In the genomic region with DNA sequence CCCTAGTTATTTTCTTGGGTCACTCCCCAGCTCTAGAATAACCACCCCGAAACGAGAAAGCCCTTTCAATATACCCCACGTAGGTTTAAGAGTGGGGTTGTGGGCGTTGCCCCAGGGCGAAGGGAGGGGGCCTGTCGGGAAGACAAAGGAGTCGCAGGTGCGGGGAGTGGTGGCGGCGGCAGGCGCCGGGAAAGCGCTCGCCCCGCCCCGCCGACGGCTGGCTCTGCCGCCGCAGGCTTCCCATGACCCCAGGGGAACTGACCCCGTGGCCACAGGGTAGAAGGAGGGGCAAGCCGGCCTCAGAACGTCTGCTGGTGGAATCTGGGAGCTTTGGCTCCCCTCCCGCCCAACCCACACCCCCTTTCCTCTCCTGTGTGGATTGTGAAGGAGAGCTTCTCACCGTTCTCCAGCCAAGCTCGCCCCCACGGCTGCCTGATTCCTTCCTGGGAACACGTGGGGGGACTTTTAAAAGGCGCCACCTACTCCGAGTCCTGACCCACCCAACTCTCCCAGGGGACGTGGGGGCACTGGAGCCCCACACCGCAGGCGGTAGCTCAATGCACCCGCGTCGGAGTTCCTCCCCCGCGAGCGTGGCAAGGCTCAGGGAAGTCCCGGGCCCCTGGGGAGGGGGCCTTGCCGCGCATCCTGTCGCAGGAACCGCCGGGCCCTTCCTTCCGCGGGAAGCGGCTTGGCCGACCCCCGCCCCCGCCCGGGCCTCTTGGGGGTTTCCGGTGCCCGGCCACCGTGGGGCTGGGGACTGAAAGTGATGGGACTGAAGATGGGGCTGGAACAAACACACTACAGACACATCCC, we compare ENCODE assay signal across 8 cellular contexts. TPM values are rescaled to one million over a fixed set of nuclear protein-coding genes. Genes with fewer than 3 reads are reported as not detected.
A peak's percentile ranks its signal among the peaks of the same experiment; 100 is the strongest.
DNase-seq lines count a peak whose midpoint lies in the region; ATAC-seq and TF ChIP-seq lines count a peak whose summit lies in the region.

No MANE protein-coding gene starts in this region.

- H3K4me1 Mint-ChIP-seq in IgD-negative memory B cell = peaks cover 28 to 31% (median 28%) of the 10 kb centered on the region in 3 donors

- peak overlapping the region; percentile 95 to 99 (median 98) for H3K4me3 Mint-ChIP-seq in IgD-negative memory B cell

- TF ChIP-seq CTCF in ascending aorta (IDR thresholded peaks at IDR 0.05) (no peak), retinal pigment epithelial cell (conservative IDR thresholded peaks at IDR 0.05; ENCODE audit: low read depth, low read length) (no peak)

- H3K9me3 Mint-ChIP-seq in IgD-negative memory B cell = peaks cover 0 to 7% (median 0%) of the 10 kb centered on the region in 3 donors

- peak overlapping the region; percentile 99 for H3K27ac ChIP-seq in ascending aorta
- H3K27ac ChIP-seq in right cardiac atrium (ENCODE audit: low read length) = peak overlapping the region; percentile 94

- H3K27me3 Mint-ChIP-seq in IgD-negative memory B cell = no peaks in the 10 kb centered on the region

- H3K27ac Mint-ChIP-seq in IgD-negative memory B cell = peak overlapping the region; percentile 99 to 100 (median 99)

- H3K9me3 ChIP-seq in ascending aorta = no peaks in the 10 kb centered on the region
- no peaks in the 10 kb centered on the region for H3K9me3 ChIP-seq in right cardiac atrium (ENCODE audit: control insufficient read depth, low read length)

- intact Hi-C loops in ascending aorta (cut with DNase I) = loop anchor here (10.0 kb wide), 1 partner anchor 849 kb away; the partner anchor contains the start of gene RFX1
- intact Hi-C loops in right cardiac atrium (cut with DNase I) = no loop called here

- H3K36me3 ChIP-seq in ascending aorta = peaks cover 0 to 12% of the 10 kb centered on the region in 2 donors

- WGBS in right cardiac atrium = 12% methylated on average over 55 of the region's 55 CpGs

- H3K4me3 ChIP-seq in ascending aorta (peak overlapping the region; percentile 92 to 99), right cardiac atrium (ENCODE audit: low read length) (peak overlapping the region; percentile 72), retinal pigment epithelial cell (ENCODE audit: low read length) (peak overlapping the region; percentile 99)

- peaks cover 10% of the 10 kb centered on the region for H3K36me3 Mint-ChIP-seq in IgD-negative memory B cell

- ATAC-seq in right cardiac atrium = peak; percentile 1 to 24
- no peak for ATAC-seq in GM18873 (IDR thresholded peaks at IDR 0.05; ENCODE audit: low FRiP score, unreplicated experiment)
- ATAC-seq in HG03442 (IDR thresholded peaks at IDR 0.05; ENCODE audit: unreplicated experiment) = no peak

- peaks cover 0 to 6% of the 10 kb centered on the region in 2 donors for H3K4me1 ChIP-seq in ascending aorta
- no peaks in the 10 kb centered on the region for H3K4me1 ChIP-seq in right cardiac atrium (ENCODE audit: control insufficient read depth, insufficient read depth, low read length)

- H3K27me3 ChIP-seq in ascending aorta = no peaks in the 10 kb centered on the region
- no peaks in the 10 kb centered on the region for H3K27me3 ChIP-seq in right cardiac atrium (ENCODE audit: control insufficient read depth, insufficient read depth)

- DNase-seq in ELF-1 (ENCODE audit: low read depth, low spot score) (peak; percentile 75), T follicular helper cell (ENCODE audit: low read depth) (peak; percentile 54), ascending aorta (ENCODE audit: low spot score in 2 of 2) (peak; percentile 40 to 91), right cardiac atrium (peak; percentile 88 to 94 (median 92)), retinal pigment epithelial cell (ENCODE audit: low read depth) (peak; percentile 69)

RNA-seq across cellular contexts. Expression of gene IER2, which starts 5.5 kb away (rescaled TPM):
- polyA plus RNA-seq in IgD-negative memory B cell = 350 TPM
- 907 TPM for total RNA-seq in ascending aorta
- 10 to 100 TPM; 22.2 to 53.5 (median 29.2) TPM for total RNA-seq in right cardiac atrium
- 62.9 TPM for polyA plus RNA-seq in right cardiac atrium

RNA-seq across cellular contexts. Expression of gene STX10, which starts 5.5 kb away (rescaled TPM):
- 52.8 TPM for polyA plus RNA-seq in IgD-negative memory B cell
- 31.6 TPM for total RNA-seq in ascending aorta
- total RNA-seq in right cardiac atrium = 10 to 100 TPM; 30.8 to 39.8 (median 37.2) TPM
- 47.7 TPM for polyA plus RNA-seq in right cardiac atrium

RNA-seq across cellular contexts. Expression of gene NACC1, which starts 37.6 kb away (rescaled TPM):
- polyA plus RNA-seq in IgD-negative memory B cell (2.7 TPM), right cardiac atrium (40.2 TPM)
- total RNA-seq in ascending aorta (35.5 TPM), right cardiac atrium (10 to 100 TPM; 27.6 to 44.2 (median 40.2) TPM)

RNA-seq across cellular contexts. Expression of gene TRMT1, which starts 39.1 kb away (rescaled TPM):
- polyA plus RNA-seq in IgD-negative memory B cell (30.7 TPM), right cardiac atrium (19.9 TPM)
- total RNA-seq in ascending aorta (17.3 TPM), right cardiac atrium (10 to 100 TPM; 14.8 to 22.2 (median 17.5) TPM)

RNA-seq across cellular contexts. Expression of gene LYL1, which starts 53.0 kb away (rescaled TPM):
- 90.1 TPM for polyA plus RNA-seq in IgD-negative memory B cell
- 46.7 TPM for total RNA-seq in ascending aorta
- 10 to 100 TPM in 2 of 4 donors, 1 to 10 TPM in 2; 8.0 to 11.9 (median 10.1) TPM for total RNA-seq in right cardiac atrium
- polyA plus RNA-seq in right cardiac atrium = 8.0 TPM

Comparison
In these comparisons a context has a peak if more than half of its experiments do, and no peak if none do; other contexts are left out.
1. ATAC-seq: peak in right cardiac atrium (2 of 2); none in GM18873 (single experiment) and HG03442 (single experiment).
2. RNA of gene IER2, which starts 5.5 kb away (total RNA-seq): 907 TPM in ascending aorta (single experiment); 22.2 to 53.5 TPM in right cardiac atrium; every median in the first group is over 10 times any median in the second.
3. Peak in every context shown above with its lines, with median percentiles within 50 percentile points of each other: DNase-seq and H3K4me3 ChIP-seq.